ENCODE assay signal across 8 cellular contexts in the genomic region with DNA sequence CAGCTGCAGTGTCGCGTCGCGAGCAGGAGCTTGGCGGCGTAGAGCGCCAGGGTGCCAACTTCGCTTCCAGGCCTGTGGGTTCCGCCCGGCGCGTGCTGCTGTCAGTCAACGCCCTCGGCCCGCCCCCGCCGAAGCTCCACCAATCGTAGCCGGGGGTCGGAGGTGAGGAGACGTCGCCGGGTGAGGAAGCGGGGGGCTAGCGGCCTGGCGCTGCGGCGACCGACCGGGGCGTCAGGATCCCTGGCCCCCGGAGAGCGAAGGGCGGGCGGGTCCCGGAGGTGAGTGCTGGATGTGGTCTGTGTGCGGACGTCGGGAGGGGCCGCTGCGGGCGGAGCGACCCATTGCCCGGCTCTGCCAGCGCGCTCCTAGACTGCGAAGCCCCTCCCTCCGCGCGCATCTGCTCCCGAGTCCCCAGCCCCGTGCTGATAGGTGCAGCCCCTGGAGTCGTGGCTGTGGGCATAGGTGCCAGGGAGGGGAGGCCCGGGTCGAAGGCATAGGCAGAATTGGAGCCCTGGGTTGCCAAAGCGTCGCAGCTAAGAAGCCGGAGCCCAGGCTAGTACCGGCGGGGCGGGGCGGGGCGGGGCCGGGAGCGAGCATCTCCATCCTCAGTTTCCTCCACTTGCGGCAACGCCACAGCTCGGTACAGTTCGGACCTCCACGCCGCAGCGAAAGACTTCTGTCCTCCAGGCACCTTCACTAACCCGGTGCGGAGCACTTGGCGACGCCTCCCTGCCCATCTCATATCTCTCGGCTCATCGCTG. TPM values are rescaled to one million over a fixed set of nuclear protein-coding genes. Genes with fewer than 3 reads are reported as not detected.
DNase-seq lines count a peak whose midpoint lies in the region; ATAC-seq, FAIRE-seq and TF ChIP-seq lines count a peak whose summit lies in the region.

TSS of gene NXPE3 (plus strand) at position 165 of the 761 bp plus-strand sequence. CDS start 6,386 bp downstream, outside the sequence.

- H2AFZ ChIP-seq in keratinocyte (ENCODE audit: control insufficient read depth, low read length): peak within 1 kb of the TSS; percentile 99

- peaks cover 6% of the 10 kb centered on the region for H3K79me2 ChIP-seq in keratinocyte (ENCODE audit: control insufficient read depth, insufficient read depth, low read length)

- peak within 1 kb of the TSS; percentile 69 for H3K9ac ChIP-seq in keratinocyte (ENCODE audit: control insufficient read depth, extremely low read depth, insufficient read depth, low read length)

- no peak for FAIRE-seq in keratinocyte (lab: Jason Lieb, UNC)

- H4K20me1 ChIP-seq in keratinocyte (ENCODE audit: control insufficient read depth, extremely low read depth, insufficient read depth, low read length): no peaks in the 10 kb centered on the region

- H3K4me3 ChIP-seq in AG09309 (ENCODE audit: control insufficient read depth, low read depth, low read length) (peak within 1 kb of the TSS; percentile 83), keratinocyte (ENCODE audit: control insufficient read depth in 2 of 3, extremely low read depth in 1 of 3, insufficient read depth in 2 of 3, low read depth in 1 of 3, low read length in 3 of 3) (peak within 1 kb of the TSS; percentile 82 to 84 (median 83))

- ATAC-seq in GM19023 (IDR thresholded peaks at IDR 0.05; ENCODE audit: unreplicated experiment) (peak; percentile 95), HG03196 (IDR thresholded peaks at IDR 0.05; ENCODE audit: unreplicated experiment) (peak; percentile 95)

- H3K4me1 ChIP-seq in keratinocyte (ENCODE audit: control insufficient read depth, extremely low read depth, insufficient read depth, low read length): peaks cover 19% of the 10 kb centered on the region

- H3K27me3 ChIP-seq in keratinocyte (ENCODE audit: control insufficient read depth, extremely low read depth, insufficient read depth, low read length): no peaks in the 10 kb centered on the region

- dilution Hi-C loops in keratinocyte (cut with MboI; ENCODE audit: extremely low pct_ligation_motif_present, low sequenced_read_pairs): no loop called here

- peak within 1 kb of the TSS; percentile 90 for H3K4me2 ChIP-seq in keratinocyte (ENCODE audit: control insufficient read depth, extremely low read depth, insufficient read depth, low read depth, low read length)

- TF ChIP-seq CTCF in AG09309 (IDR thresholded peaks at IDR 0.05; ENCODE audit: control insufficient read depth, insufficient read depth, low read depth, low read length, missing control alignments): no peak
- TF ChIP-seq CTCF in keratinocyte (optimal IDR thresholded peaks at IDR 0.05 in 1 of 3, IDR thresholded peaks at IDR 0.05 in 1 of 3, conservative IDR thresholded peaks at IDR 0.05 in 1 of 3; ENCODE audit: extremely low read depth in 1 of 3, insufficient read depth in 2 of 3, low read length in 3 of 3): no peak

- no peaks in the 10 kb centered on the region for H3K9me3 ChIP-seq in keratinocyte (ENCODE audit: control insufficient read depth, low read depth, low read length)

- peak within 1 kb of the TSS; percentile 49 for H3K27ac ChIP-seq in keratinocyte (ENCODE audit: control insufficient read depth, insufficient read depth, low read length)

- no peak for DNase-seq in AG09309 (ENCODE audit: low read depth)
- peak; percentile 65 for DNase-seq in NCI-H226
- DNase-seq in activated CD4-positive, CD25-positive, alpha-beta regulatory T cell treated with anti-CD3 and anti-CD28 coated beads, Interleukin-2, amount 50 U/mL, for 16 hours (ENCODE audit: low read depth, low spot score): peak; percentile 87
- peak; percentile 85 for DNase-seq in cerebellar cortex (ENCODE audit: low spot score)
- no peak for DNase-seq in keratinocyte (ENCODE audit: low read depth, low spot score)
- peak; percentile 83 to 92 for DNase-seq in stimulated activated CD4-positive, alpha-beta T cell treated with anti-CD3 and anti-CD28 coated beads, Interleukin-15, amount 100 ng/mL, for 1 hour (ENCODE audit: low read depth in 1 of 2, low spot score in 1 of 2)

- peaks cover 0 to 2% of the 10 kb centered on the region in 2 experiments for H3K36me3 ChIP-seq in keratinocyte (ENCODE audit: control insufficient read depth in 2 of 2, extremely low read depth in 1 of 2, insufficient read depth in 2 of 2, low read length in 2 of 2)

- H3K9me1 ChIP-seq in keratinocyte (ENCODE audit: control insufficient read depth, extremely low read depth, insufficient read depth, low read length): no peaks in the 10 kb centered on the region

RNA-seq across cellular contexts. Expression of gene NXPE3, which starts in this region (rescaled TPM):
- 15.8 to 19.9 TPM (median 16.8 TPM) in 3 replicates for polyA plus RNA-seq in keratinocyte
- 2.6 TPM for polyA plus RNA-seq in keratinocyte (2011; ENCODE audit: low read depth)
- 10.2 and 14.8 TPM in 2 replicates for polyA plus RNA-seq in keratinocyte (2011; cell fraction: cytosol; rRNA removed)
- polyA plus RNA-seq in keratinocyte (2011; cell fraction: nucleus; rRNA removed): 14.9 and 18.2 TPM in 2 replicates
- polyA plus RNA-seq in keratinocyte (2012; ENCODE audit: low replicate concordance): 1.6 and 13.9 TPM in 2 replicates
- 28.7 to 36.9 TPM (median 35.8 TPM) in 3 replicates for polyA minus RNA-seq in keratinocyte
- 13.8 TPM for polyA minus RNA-seq in keratinocyte (2011; cell fraction: cytosol; rRNA and poly(A)+ RNA removed)
- 19.4 and 27.1 TPM in 2 replicates for polyA minus RNA-seq in keratinocyte (2011; cell fraction: nucleus; rRNA and poly(A)+ RNA removed)

Comparison
In these comparisons a context has a peak if more than half of its experiments do, and no peak if none do; other contexts are left out.
1. DNase-seq: peak in NCI-H226 (single experiment), activated CD4-positive, CD25-positive, alpha-beta regulatory T cell treated with anti-CD3 and anti-CD28 coated beads, Interleukin-2, amount 50 U/mL, for 16 hours (single experiment), cerebellar cortex (single experiment) and stimulated activated CD4-positive, alpha-beta T cell treated with anti-CD3 and anti-CD28 coated beads, Interleukin-15, amount 100 ng/mL, for 1 hour (2 of 2); none in AG09309 (single experiment) and keratinocyte (single experiment).